ENCODE assay signal across 9 cellular contexts in the genomic region with DNA sequence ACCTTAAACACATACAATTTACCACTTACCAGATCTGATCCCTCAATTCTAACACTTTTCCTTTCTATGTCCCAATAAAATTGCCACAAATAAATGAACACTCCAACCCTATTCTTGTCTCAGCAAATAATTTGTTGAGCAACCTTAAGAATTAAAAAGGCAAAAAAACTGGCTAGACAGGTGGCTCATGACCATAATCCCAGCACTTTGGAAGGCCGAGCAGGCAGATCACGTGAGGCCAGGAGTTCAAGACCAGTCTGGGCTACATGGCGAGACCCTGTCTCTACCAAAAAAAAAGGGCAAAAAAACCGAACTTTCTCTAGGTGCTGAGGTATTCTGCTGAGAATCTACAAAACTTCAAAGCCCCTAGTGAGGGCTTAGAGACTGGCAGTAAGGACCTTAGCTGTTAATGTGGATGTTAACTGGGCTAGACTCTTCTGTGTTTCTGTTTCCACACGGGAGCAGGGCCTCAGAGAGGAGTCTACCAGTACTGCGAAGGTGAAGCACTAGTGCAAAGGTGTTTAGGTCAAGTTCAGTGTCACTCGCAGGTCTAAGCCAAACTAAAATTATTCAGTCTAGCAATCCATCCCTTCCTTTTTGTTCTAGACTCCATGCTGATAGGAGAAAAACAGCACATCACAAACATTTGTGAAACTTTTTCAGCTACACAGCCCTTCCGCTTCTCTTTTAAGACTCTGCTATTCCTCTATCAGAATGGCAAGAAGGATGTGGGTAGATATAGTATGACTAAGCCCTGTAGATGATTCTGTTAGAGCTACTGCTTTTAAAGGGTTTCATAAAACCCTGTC. TPM values are rescaled to one million over a fixed set of nuclear protein-coding genes. Genes with fewer than 3 reads are reported as not detected.
DNase-seq lines count a peak whose midpoint lies in the region; ATAC-seq and TF ChIP-seq lines count a peak whose summit lies in the region.
"Had no signal": no experiment of that assay in that cellular context is flagged by ENCODE, and none has a peak within 500 bp of the region (broad histone marks: within the 10 kb centered on the region; RNA-seq: fewer than 3 reads in every experiment).

No MANE protein-coding gene starts in this region.

- H3K27me3 ChIP-seq in A673 (replicated peaks; ENCODE audit: insufficient read depth, low read depth, low read length, poor library complexity), result no peaks in the 10 kb centered on the region
- H3K27me3 ChIP-seq: SJSA1 had no signal

- H3K27ac ChIP-seq in A673 (ENCODE audit: low read depth, low read length, poor library complexity, severe bottlenecking), result no peak overlapping the region
- H3K27ac ChIP-seq: SJSA1 had no signal

- ATAC-seq in GM18907 (IDR thresholded peaks at IDR 0.05; ENCODE audit: unreplicated experiment) (peak; percentile 61), HG02943 (IDR thresholded peaks at IDR 0.05; ENCODE audit: low read depth, unreplicated experiment) (peak; percentile 57), HG03457 (IDR thresholded peaks at IDR 0.05; ENCODE audit: unreplicated experiment) (no peak)

- intact Hi-C loops in A673 (cut with micrococcal nuclease; ENCODE audit: unreplicated experiment), result no loop called here

- H3K27ac Mint-ChIP-seq in activated CD4-positive, alpha-beta memory T cell treated with anti-CD3 and anti-CD28 coated beads, Interleukin-2, amount 10 ng/mL, durations not matched to agents 7 days and 5 days, result peak overlapping the region; percentile 93
- peak overlapping the region; percentile 29 for H3K27ac Mint-ChIP-seq in nephron progenitor cell

- CTCF ChIA-PET in activated CD4-positive, alpha-beta memory T cell treated with anti-CD3 and anti-CD28 coated beads, Interleukin-2, amount 10 ng/mL, durations not matched to agents 7 days and 5 days (lab: Charles Lee), result interaction anchor here (0.7 to 2.5 kb wide), 9 partner anchors 8 to 173 kb away, joined by 3 to 8 read pairs (median 4); a partner anchor contains a TSS
- CTCF ChIA-PET in A673 (lab: Charles Lee), result no interaction called here

- no peaks in the 10 kb centered on the region for H3K9me3 Mint-ChIP-seq in activated CD4-positive, alpha-beta memory T cell treated with anti-CD3 and anti-CD28 coated beads, Interleukin-2, amount 10 ng/mL, durations not matched to agents 7 days and 5 days
- no peaks in the 10 kb centered on the region for H3K9me3 Mint-ChIP-seq in nephron progenitor cell

- H3K4me3 ChIP-seq in A673 (ENCODE audit: low read depth, low read length, poor library complexity, severe bottlenecking), result no peak overlapping the region
- H3K4me3 ChIP-seq: SJSA1 had no signal

- TF ChIP-seq CTCF in nephron progenitor cell (IDR thresholded peaks at IDR 0.05), result no peak
- no peak for TF ChIP-seq CTCF in A673 (conservative IDR thresholded peaks at IDR 0.05; ENCODE audit: low read depth, low read length)

- POLR2A ChIA-PET in activated CD4-positive, alpha-beta memory T cell treated with anti-CD3 and anti-CD28 coated beads, Interleukin-2, amount 10 ng/mL, durations not matched to agents 7 days and 5 days (lab: Charles Lee), result interaction anchor here (0.6 to 4.4 kb wide), 16 partner anchors 9 to 251 kb away, joined by 3 to 48 read pairs (median 3); a partner anchor contains a TSS
- POLR2A ChIA-PET in A673 (lab: Charles Lee; ENCODE audit: low non-redundant PET), result interaction anchor here (0.6 kb wide), 1 partner anchor 38 kb away, joined by 3 read pairs; no protein-coding TSS in a partner anchor

- peaks cover 57% of the 10 kb centered on the region for H3K4me1 Mint-ChIP-seq in activated CD4-positive, alpha-beta memory T cell treated with anti-CD3 and anti-CD28 coated beads, Interleukin-2, amount 10 ng/mL, durations not matched to agents 7 days and 5 days
- H3K4me1 Mint-ChIP-seq in nephron progenitor cell, result peaks cover 33% of the 10 kb centered on the region

- peaks cover 4% of the 10 kb centered on the region for H3K36me3 ChIP-seq in A673 (ENCODE audit: insufficient read depth, low read length, poor library complexity, severe bottlenecking)

- no peak for DNase-seq in activated CD4-positive, alpha-beta memory T cell treated with anti-CD3 and anti-CD28 coated beads, Interleukin-2, amount 10 ng/mL, durations not matched to agents 7 days and 5 days
- no peak for DNase-seq in nephron progenitor cell
- no peak for DNase-seq in stimulated activated CD8-positive, alpha-beta memory T cell treated with anti-CD3 and anti-CD28 coated beads, Interleukin-4, amount 100 ng/mL, for 48 hours
- no peak for DNase-seq in A673 (ENCODE audit: low spot score)
- no peak for DNase-seq in activated CD8-positive, alpha-beta memory T cell treated with anti-CD3 and anti-CD28 coated beads, Interleukin-2, amount 50 U/mL, for 4 hours

- H3K4me3 Mint-ChIP-seq in activated CD4-positive, alpha-beta memory T cell treated with anti-CD3 and anti-CD28 coated beads, Interleukin-2, amount 10 ng/mL, durations not matched to agents 7 days and 5 days, result peak overlapping the region; percentile 91
- peak overlapping the region; percentile 99 for H3K4me3 Mint-ChIP-seq in nephron progenitor cell

- no peaks in the 10 kb centered on the region for H3K9me3 ChIP-seq in A673 (ENCODE audit: low read depth, low read length, poor library complexity, severe bottlenecking)
- H3K9me3 ChIP-seq: SJSA1 had no signal

- peaks cover 28% of the 10 kb centered on the region for H3K36me3 Mint-ChIP-seq in activated CD4-positive, alpha-beta memory T cell treated with anti-CD3 and anti-CD28 coated beads, Interleukin-2, amount 10 ng/mL, durations not matched to agents 7 days and 5 days (ENCODE audit: low read depth)
- H3K36me3 Mint-ChIP-seq in nephron progenitor cell (ENCODE audit: low read depth), result peaks cover 5% of the 10 kb centered on the region

- BruUV-seq in A673 (replicated peaks; lab: Mats Ljungman, UMichigan), result no TSS peak

- H3K4me1 ChIP-seq in A673 (ENCODE audit: insufficient read depth, low read length, poor library complexity, severe bottlenecking), result no peaks in the 10 kb centered on the region

- H3K27me3 Mint-ChIP-seq in activated CD4-positive, alpha-beta memory T cell treated with anti-CD3 and anti-CD28 coated beads, Interleukin-2, amount 10 ng/mL, durations not matched to agents 7 days and 5 days, result no peaks in the 10 kb centered on the region
- H3K27me3 Mint-ChIP-seq in nephron progenitor cell (ENCODE audit: low read depth, poor library complexity), result peaks cover 8% of the 10 kb centered on the region

RNA-seq across cellular contexts. Expression of a gene that starts 2.6 kb away (rescaled TPM):
- 10 to 100 TPM; 20.1 to 20.8 TPM for total RNA-seq in activated CD4-positive, alpha-beta memory T cell treated with anti-CD3 and anti-CD28 coated beads, Interleukin-2, amount 10 ng/mL, durations not matched to agents 7 days and 5 days
- total RNA-seq in A673 (2021), result 17.6 and 20.4 TPM in 2 replicates

RNA-seq across cellular contexts. Expression of a gene that starts 2.6 kb away (rescaled TPM):
- total RNA-seq in activated CD4-positive, alpha-beta memory T cell treated with anti-CD3 and anti-CD28 coated beads, Interleukin-2, amount 10 ng/mL, durations not matched to agents 7 days and 5 days, result 10 to 100 TPM in 1 of 2 experiments, 1 to 10 TPM in 1; 8.4 to 10.7 TPM
- 6.1 and 7.9 TPM in 2 replicates for total RNA-seq in A673 (2021)

RNA-seq across cellular contexts. Expression of a gene that starts 16.3 kb away (rescaled TPM):
- 1 to 10 TPM in 1 of 2 experiments, under 1 TPM in 1; 0.90 to 1.0 TPM for total RNA-seq in activated CD4-positive, alpha-beta memory T cell treated with anti-CD3 and anti-CD28 coated beads, Interleukin-2, amount 10 ng/mL, durations not matched to agents 7 days and 5 days
- total RNA-seq in A673 (2021), result 6.1 and 7.5 TPM in 2 replicates

RNA-seq across cellular contexts. Expression of a gene that starts 47.5 kb away (rescaled TPM):
- 10 to 100 TPM; 66.6 to 68.3 TPM for total RNA-seq in activated CD4-positive, alpha-beta memory T cell treated with anti-CD3 and anti-CD28 coated beads, Interleukin-2, amount 10 ng/mL, durations not matched to agents 7 days and 5 days
- total RNA-seq in A673 (2021), result 60.2 and 72.0 TPM in 2 replicates

RNA-seq across cellular contexts. Expression of a gene that starts 52.3 kb away (rescaled TPM):
- total RNA-seq in activated CD4-positive, alpha-beta memory T cell treated with anti-CD3 and anti-CD28 coated beads, Interleukin-2, amount 10 ng/mL, durations not matched to agents 7 days and 5 days, result 10 to 100 TPM; 42.3 to 49.2 TPM
- total RNA-seq in A673 (2021), result 79.9 and 81.3 TPM in 2 replicates
